1 cellular context compared by ENCODE assay signal in genomic region chr14:99131632-99132271, GRCh38.
TF ChIP-seq lines count a peak whose summit lies in the region.

No MANE protein-coding gene starts in this region.

TF ChIP-seq in H1, 55 proteins besides CTCF, POLR2A, EP300 and RAD21 (continued from another document):
- TF ChIP-seq CHD7 (IDR thresholded peaks at IDR 0.05; ENCODE audit: insufficient replicate concordance, low read length), result no peak
TF ChIP-seq in H1: peak in this region for 0.
